ENCODE assay signal across 14 cellular contexts in genomic region chr2:47155091-47155876, GRCh38. TPM values are rescaled to one million over a fixed set of nuclear protein-coding genes. Genes with fewer than 3 reads are reported as not detected.
DNase-seq lines count a peak whose midpoint lies in the region; ATAC-seq, FAIRE-seq and TF ChIP-seq lines count a peak whose summit lies in the region.
"Had no signal": no experiment of that assay in that cellular context is flagged by ENCODE, and none has a peak within 500 bp of the region (broad histone marks: within the 10 kb centered on the region; RNA-seq: fewer than 3 reads in every experiment).

STPG4 (minus strand) TSS chr2:47155308; CDS start chr2:47155251, 57 bp downstream.

- TF ChIP-seq CTCF in brain (conservative IDR thresholded peaks at IDR 0.05) (no peak), osteocyte (IDR thresholded peaks at IDR 0.05) (no peak)

- peaks cover 17% of the 10 kb centered on the region for H3K4me1 Mint-ChIP-seq in activated CD4-positive, alpha-beta T cell treated with anti-CD3 and anti-CD28 coated beads, Interleukin-2, amount 10 ng/mL, durations not matched to agents 7 days and 5 days
- no peaks in the 10 kb centered on the region for H3K4me1 Mint-ChIP-seq in brain
- no peaks in the 10 kb centered on the region for H3K4me1 Mint-ChIP-seq in osteocyte (ENCODE audit: unreplicated experiment)

- POLR2A ChIA-PET in activated CD4-positive, alpha-beta T cell treated with anti-CD3 and anti-CD28 coated beads, Interleukin-2, amount 10 ng/mL, durations not matched to agents 7 days and 5 days (lab: Charles Lee) = no interaction called here

- CTCF ChIA-PET in activated CD4-positive, alpha-beta T cell treated with anti-CD3 and anti-CD28 coated beads, Interleukin-2, amount 10 ng/mL, durations not matched to agents 7 days and 5 days (lab: Charles Lee) = interaction anchor here (1.4 to 2.2 kb wide), 2 partner anchors 15 kb away, joined by 4 to 5 read pairs; no protein-coding TSS in a partner anchor

- DNase-seq in activated CD4-positive, alpha-beta T cell treated with anti-CD3 and anti-CD28 coated beads, Interleukin-2, amount 10 ng/mL, durations not matched to agents 7 days and 5 days = no peak
- no peak for DNase-seq in activated CD4-positive, alpha-beta T cell treated with anti-CD3 and anti-CD28 coated beads, Interleukin-2, amount 50 U/mL, for 48 hours
- DNase-seq in osteocyte (ENCODE audit: extremely low spot score, unreplicated experiment) = no peak
- DNase-seq in urothelium cell line (ENCODE audit: low spot score) = no peak
- no peak for DNase-seq in COLO668 (lab: John Stamatoyannopoulos, UW; ENCODE audit: unreplicated experiment)
- DNase-seq: ACHN, left colon, NCI-H1105 treated with DMSO at 0.1 percent for 48 hours, NCI-H526 treated with DMSO at 0.1 percent for 48 hours, retina had no signal

- H3K36me3 Mint-ChIP-seq in activated CD4-positive, alpha-beta T cell treated with anti-CD3 and anti-CD28 coated beads, Interleukin-2, amount 10 ng/mL, durations not matched to agents 7 days and 5 days (ENCODE audit: low read depth) = peaks cover 41% of the 10 kb centered on the region
- peaks cover 37% of the 10 kb centered on the region for H3K36me3 Mint-ChIP-seq in brain
- peaks cover 45% of the 10 kb centered on the region for H3K36me3 Mint-ChIP-seq in osteocyte (ENCODE audit: unreplicated experiment)

- peak; percentile 85 for ATAC-seq in HG03354 (IDR thresholded peaks at IDR 0.05; ENCODE audit: poor library complexity, severe bottlenecking, unreplicated experiment)
- no peak for ATAC-seq in HG02759 (IDR thresholded peaks at IDR 0.05; ENCODE audit: unreplicated experiment)

- peak within 1 kb of the TSS; percentile 77 for H3K27ac Mint-ChIP-seq in activated CD4-positive, alpha-beta T cell treated with anti-CD3 and anti-CD28 coated beads, Interleukin-2, amount 10 ng/mL, durations not matched to agents 7 days and 5 days
- H3K27ac Mint-ChIP-seq in brain (peak within 1 kb of the TSS in 4 of 5 experiments; percentile 37 to 77 (median 46)), osteocyte (ENCODE audit: unreplicated experiment) (peak within 1 kb of the TSS; percentile 59)

- H3K9me3 Mint-ChIP-seq in activated CD4-positive, alpha-beta T cell treated with anti-CD3 and anti-CD28 coated beads, Interleukin-2, amount 10 ng/mL, durations not matched to agents 7 days and 5 days = no peaks in the 10 kb centered on the region
- H3K9me3 Mint-ChIP-seq in brain = no peaks in the 10 kb centered on the region
- no peaks in the 10 kb centered on the region for H3K9me3 Mint-ChIP-seq in osteocyte (ENCODE audit: unreplicated experiment)

- no peak for FAIRE-seq in urothelium cell line (lab: Jason Lieb, UNC)
- FAIRE-seq: bronchial epithelial cell had no signal

- no peaks in the 10 kb centered on the region for H3K27me3 Mint-ChIP-seq in activated CD4-positive, alpha-beta T cell treated with anti-CD3 and anti-CD28 coated beads, Interleukin-2, amount 10 ng/mL, durations not matched to agents 7 days and 5 days
- H3K27me3 Mint-ChIP-seq in brain (no peaks in the 10 kb centered on the region), osteocyte (ENCODE audit: unreplicated experiment) (no peaks in the 10 kb centered on the region)

- H3K4me3 Mint-ChIP-seq in activated CD4-positive, alpha-beta T cell treated with anti-CD3 and anti-CD28 coated beads, Interleukin-2, amount 10 ng/mL, durations not matched to agents 7 days and 5 days = no peak within 1 kb of the TSS
- H3K4me3 Mint-ChIP-seq in brain (no peak within 1 kb of the TSS), osteocyte (ENCODE audit: unreplicated experiment) (no peak within 1 kb of the TSS)

RNA-seq across cellular contexts. Expression of gene STPG4, which starts in this region (rescaled TPM):
- under 1 TPM; 0.44 to 0.64 TPM for total RNA-seq in activated CD4-positive, alpha-beta T cell treated with anti-CD3 and anti-CD28 coated beads, Interleukin-2, amount 10 ng/mL, durations not matched to agents 7 days and 5 days
- polyA plus RNA-seq in brain (ENCODE audit: insufficient read depth, low read depth, low replicate concordance) = not detected
- total RNA-seq in osteocyte = 0.37 and 0.56 TPM in 2 replicates
